28 cellular contexts compared by ENCODE assay signal in genomic region chr17:27284811-27285415, GRCh38. TPM values are rescaled to one million over a fixed set of nuclear protein-coding genes. Genes with fewer than 3 reads are reported as not detected.
DNase-seq lines count a peak whose midpoint lies in the region; ATAC-seq and TF ChIP-seq lines count a peak whose summit lies in the region.
"Had no signal": no experiment of that assay in that cellular context is flagged by ENCODE, and none has a peak within 500 bp of the region (broad histone marks: within the 10 kb centered on the region; RNA-seq: fewer than 3 reads in every experiment).

No MANE protein-coding gene starts in this region.

- no peaks in the 10 kb centered on the region for H3K36me3 Mint-ChIP-seq in activated naive CD4-positive, alpha-beta T cell treated with anti-CD3 and anti-CD28 coated beads for 36 hours (ENCODE audit: low read depth)
- H3K36me3 Mint-ChIP-seq: activated CD4-positive, alpha-beta memory T cell treated with anti-CD3 and anti-CD28 coated beads for 36 hours; activated naive CD4-positive, alpha-beta T cell treated with anti-CD3 and anti-CD28 coated beads, Interleukin-2, amount 50 U/mL, for 24 hours; natural killer cell treated with Interleukin-12 subunit alpha and Interleukin-12 subunit beta and Interleukin-15 and Interleukin-18, amount 100 ng/mL, for 72 hours; type B pancreatic cell had no signal

- no peak overlapping the region for H2AFZ ChIP-seq in SK-N-SH (ENCODE audit: low read depth)

- TF ChIP-seq RAD21 in SK-N-SH (IDR thresholded peaks at IDR 0.05; ENCODE audit: low read length): no peak

- H3K27ac ChIP-seq in right cardiac atrium (ENCODE audit: low read length): peak overlapping the region; percentile 30
- peak overlapping the region; percentile 7 for H3K27ac ChIP-seq in upper lobe of right lung
- H3K27ac ChIP-seq in SK-N-SH (ENCODE audit: low read depth in 2 of 2, low read length in 1 of 2): no peak overlapping the region
- H3K27ac ChIP-seq: breast epithelium, gastroesophageal sphincter had no signal

- H3F3A ChIP-seq in SK-N-SH (replicated peaks; ENCODE audit: insufficient read depth): no peaks in the 10 kb centered on the region

- no peaks in the 10 kb centered on the region for H3K9me2 ChIP-seq in SK-N-SH

- POLR2A ChIA-PET in SK-N-SH (lab: Yijun Ruan, JAX): interaction anchor here (1.6 kb wide), 1 partner anchor 9 kb away, joined by 5 read pairs; the partner anchor contains the start of gene WSB1

- CTCF ChIA-PET in activated naive CD4-positive, alpha-beta T cell treated with anti-CD3 and anti-CD28 coated beads for 36 hours (lab: Charles Lee): no interaction called here
- CTCF ChIA-PET in SK-N-SH (lab: Yijun Ruan, JAX): interaction anchor here (0.6 to 1.4 kb wide), 3 partner anchors 26 to 49 kb away, joined by 3 read pairs; no protein-coding TSS in a partner anchor

- no peak for TF ChIP-seq EP300 in SK-N-SH (IDR thresholded peaks at IDR 0.05; ENCODE audit: borderline replicate concordance in 1 of 2, low read depth in 1 of 2, low read length in 1 of 2)

- H3K79me2 ChIP-seq in SK-N-SH (ENCODE audit: insufficient read depth): no peaks in the 10 kb centered on the region

- intact Hi-C loops in right cardiac atrium (cut with DNase I) (no loop called here), Right ventricle myocardium inferior (cut with DNase I) (no loop called here), upper lobe of right lung (cut with DNase I) (no loop called here)
- intact Hi-C loops in activated naive CD4-positive, alpha-beta T cell treated with anti-CD3 and anti-CD28 coated beads for 36 hours (cut with micrococcal nuclease): no loop called here

- no peaks in the 10 kb centered on the region for H3K36me3 ChIP-seq in upper lobe of right lung
- no peaks in the 10 kb centered on the region for H3K36me3 ChIP-seq in SK-N-SH (replicated peaks in 1 of 2; ENCODE audit: control insufficient read depth in 1 of 2, insufficient read depth in 2 of 2, low read length in 1 of 2)
- H3K36me3 ChIP-seq: breast epithelium, gastroesophageal sphincter had no signal

- H3K27ac Mint-ChIP-seq in activated naive CD4-positive, alpha-beta T cell treated with anti-CD3 and anti-CD28 coated beads for 36 hours: no peak overlapping the region
- H3K27ac Mint-ChIP-seq: activated CD4-positive, alpha-beta memory T cell treated with anti-CD3 and anti-CD28 coated beads for 36 hours; activated naive CD4-positive, alpha-beta T cell treated with anti-CD3 and anti-CD28 coated beads, Interleukin-2, amount 50 U/mL, for 24 hours; HFFc6; immature natural killer cell; natural killer cell treated with Interleukin-12 subunit alpha and Interleukin-12 subunit beta and Interleukin-15 and Interleukin-18, amount 100 ng/mL, for 72 hours; type B pancreatic cell had no signal

- no peaks in the 10 kb centered on the region for H3K9me3 Mint-ChIP-seq in activated naive CD4-positive, alpha-beta T cell treated with anti-CD3 and anti-CD28 coated beads for 36 hours
- H3K9me3 Mint-ChIP-seq: activated CD4-positive, alpha-beta memory T cell treated with anti-CD3 and anti-CD28 coated beads for 36 hours; activated naive CD4-positive, alpha-beta T cell treated with anti-CD3 and anti-CD28 coated beads, Interleukin-2, amount 50 U/mL, for 24 hours; HFFc6; natural killer cell treated with Interleukin-12 subunit alpha and Interleukin-12 subunit beta and Interleukin-15 and Interleukin-18, amount 100 ng/mL, for 72 hours; type B pancreatic cell had no signal

- ATAC-seq in right cardiac atrium (no peak), Right ventricle myocardium inferior (no peak), upper lobe of right lung (no peak), HG03045 (IDR thresholded peaks at IDR 0.05; ENCODE audit: unreplicated experiment) (no peak)
- ATAC-seq: gastroesophageal sphincter; left colon; natural killer cell treated with Interleukin-12 subunit alpha and Interleukin-12 subunit beta and Interleukin-15 and Interleukin-18, amount 100 ng/mL, for 72 hours had no signal

- H3K9me3 ChIP-seq in right cardiac atrium (ENCODE audit: control insufficient read depth, low read length): no peaks in the 10 kb centered on the region
- H3K9me3 ChIP-seq in upper lobe of right lung: no peaks in the 10 kb centered on the region
- H3K9me3 ChIP-seq in SK-N-SH: no peaks in the 10 kb centered on the region
- H3K9me3 ChIP-seq: breast epithelium, gastroesophageal sphincter had no signal

- H4K20me1 ChIP-seq in SK-N-SH (ENCODE audit: insufficient read depth): no peaks in the 10 kb centered on the region

- H3K4me1 Mint-ChIP-seq in activated naive CD4-positive, alpha-beta T cell treated with anti-CD3 and anti-CD28 coated beads for 36 hours (ENCODE audit: low read depth): no peaks in the 10 kb centered on the region
- H3K4me1 Mint-ChIP-seq: activated naive CD4-positive, alpha-beta T cell treated with anti-CD3 and anti-CD28 coated beads, Interleukin-2, amount 50 U/mL, for 24 hours had no signal

- H3K27me3 ChIP-seq in right cardiac atrium (ENCODE audit: control insufficient read depth, insufficient read depth) (no peaks in the 10 kb centered on the region), upper lobe of right lung (no peaks in the 10 kb centered on the region), SK-N-SH (ENCODE audit: insufficient read depth) (no peaks in the 10 kb centered on the region)
- H3K27me3 ChIP-seq: breast epithelium, gastroesophageal sphincter had no signal

- H3K4me1 ChIP-seq in right cardiac atrium (ENCODE audit: control insufficient read depth, insufficient read depth, low read length) (peaks cover 2% of the 10 kb centered on the region), upper lobe of right lung (peaks cover 24% of the 10 kb centered on the region), SK-N-SH (ENCODE audit: control insufficient read depth in 1 of 2, insufficient read depth in 2 of 2, low read depth in 1 of 2, low read length in 1 of 2) (no peaks in the 10 kb centered on the region)
- H3K4me1 ChIP-seq: breast epithelium, gastroesophageal sphincter had no signal

- no peak overlapping the region for H3K4me3 Mint-ChIP-seq in activated naive CD4-positive, alpha-beta T cell treated with anti-CD3 and anti-CD28 coated beads for 36 hours
- H3K4me3 Mint-ChIP-seq: activated CD4-positive, alpha-beta memory T cell treated with anti-CD3 and anti-CD28 coated beads for 36 hours; activated naive CD4-positive, alpha-beta T cell treated with anti-CD3 and anti-CD28 coated beads, Interleukin-2, amount 50 U/mL, for 24 hours; HFFc6; immature natural killer cell; natural killer cell treated with Interleukin-12 subunit alpha and Interleukin-12 subunit beta and Interleukin-15 and Interleukin-18, amount 100 ng/mL, for 72 hours; type B pancreatic cell had no signal

- H3K9ac ChIP-seq in SK-N-SH: no peak overlapping the region

- no peak overlapping the region for H3K4me2 ChIP-seq in SK-N-SH
- H3K4me2 ChIP-seq: smooth muscle cell had no signal

- DNase-seq in right cardiac atrium (no peak), Right ventricle myocardium inferior (ENCODE audit: missing footprints) (no peak), dermis blood vessel endothelial cell (peak; percentile 73), lung microvascular endothelial cell (ENCODE audit: low read depth in 2 of 2) (peak; percentile 54 to 58), upper lobe of right lung (no peak), SK-N-SH (no peak)
- DNase-seq in activated naive CD4-positive, alpha-beta T cell treated with anti-CD3 and anti-CD28 coated beads for 36 hours: no peak
- DNase-seq: activated CD4-positive, alpha-beta memory T cell treated with anti-CD3 and anti-CD28 coated beads for 36 hours; activated CD4-positive, CD25-positive, alpha-beta regulatory T cell treated with anti-CD3 and anti-CD28 coated beads, Interleukin-2, amount 50 U/mL, for 72 hours; activated CD8-positive, alpha-beta memory T cell treated with anti-CD3 and anti-CD28 coated beads, Interleukin-2, amount 50 U/mL, for 4 hours; DMS53; GDM1; HFFc6; hypothalamus; immature natural killer cell; left colon; NCI-H1092 treated with DMSO at 0.1 percent for 48 hours; NCI-H187 treated with DMSO at 0.1 percent for 48 hours; NCI-H345; retina; T-helper 1 cell had no signal

- H3K4me3 ChIP-seq in right cardiac atrium (ENCODE audit: low read length): no peak overlapping the region
- H3K4me3 ChIP-seq in upper lobe of right lung: no peak overlapping the region
- no peak overlapping the region for H3K4me3 ChIP-seq in SK-N-SH (ENCODE audit: low read depth in 2 of 2, low read length in 1 of 2)
- H3K4me3 ChIP-seq: breast epithelium, gastroesophageal sphincter, smooth muscle cell had no signal

- 27% methylated on average over 5 of the region's 5 CpGs for WGBS in right cardiac atrium
- 80% methylated on average over 5 of the region's 5 CpGs for WGBS in SK-N-SH (ENCODE audit: low lambda C conversion rate)

- H3K27me3 Mint-ChIP-seq in activated naive CD4-positive, alpha-beta T cell treated with anti-CD3 and anti-CD28 coated beads for 36 hours (ENCODE audit: low read depth): peaks cover 2% of the 10 kb centered on the region
- H3K27me3 Mint-ChIP-seq: activated naive CD4-positive, alpha-beta T cell treated with anti-CD3 and anti-CD28 coated beads, Interleukin-2, amount 50 U/mL, for 24 hours; natural killer cell treated with Interleukin-12 subunit alpha and Interleukin-12 subunit beta and Interleukin-15 and Interleukin-18, amount 100 ng/mL, for 72 hours; type B pancreatic cell had no signal

- TF ChIP-seq CTCF in upper lobe of right lung (IDR thresholded peaks at IDR 0.05): no peak
- no peak for TF ChIP-seq CTCF in SK-N-SH (IDR thresholded peaks at IDR 0.05)

TF ChIP-seq in SK-N-SH, 30 proteins besides CTCF, POLR2A, EP300 and RAD21 (continues in another document):
- TF ChIP-seq NRF1 (IDR thresholded peaks at IDR 0.05; ENCODE audit: low read depth, low read length) (no peak), TAF1 (IDR thresholded peaks at IDR 0.05; ENCODE audit: borderline replicate concordance, low read depth, low read length) (no peak), CHD2 (IDR thresholded peaks at IDR 0.05; ENCODE audit: low read length, partially characterized antibody) (no peak), SIN3A (IDR thresholded peaks at IDR 0.05; ENCODE audit: borderline replicate concordance, low read depth, low read length) (no peak), POLR2AphosphoS5 (IDR thresholded peaks at IDR 0.05; ENCODE audit: low read depth, low read length) (no peak)

RNA-seq across cellular contexts. Expression of gene WSB1, which starts 9.0 kb away (rescaled TPM):
- 100 to 1,000 TPM in 1 of 4 donors, 10 to 100 TPM in 3; 74.6 to 130 (median 91.7) TPM for total RNA-seq in right cardiac atrium
- 65.6 TPM for polyA plus RNA-seq in right cardiac atrium
- total RNA-seq in Right ventricle myocardium inferior: 48.7 TPM
- total RNA-seq in dermis blood vessel endothelial cell: 783 and 844 TPM in 2 replicates
- 276 and 293 TPM in 2 replicates for total RNA-seq in lung microvascular endothelial cell
- total RNA-seq in upper lobe of right lung: 360 TPM
- 100 to 1,000 TPM; 112 to 118 TPM for total RNA-seq in activated naive CD4-positive, alpha-beta T cell treated with anti-CD3 and anti-CD28 coated beads for 36 hours
- polyA plus RNA-seq in SK-N-SH (2012; rRNA removed): 204 and 261 TPM in 2 replicates
- polyA plus RNA-seq in SK-N-SH (2012; cell fraction: cytosol; rRNA removed): 68.2 and 73.8 TPM in 2 replicates
- 1,761 and 2,017 TPM in 2 replicates for polyA plus RNA-seq in SK-N-SH (2012; cell fraction: nucleus; rRNA removed)

Comparison
In these comparisons a context has a peak if more than half of its experiments do, and no peak if none do; other contexts are left out.
1. DNase-seq: peak in dermis blood vessel endothelial cell (single experiment) and lung microvascular endothelial cell (2 of 2); none in right cardiac atrium (0 of 3), Right ventricle myocardium inferior (single experiment), upper lobe of right lung (single experiment), activated naive CD4-positive, alpha-beta T cell treated with anti-CD3 and anti-CD28 coated beads for 36 hours (single experiment) and SK-N-SH (single experiment).
2. H3K27ac ChIP-seq: peak in right cardiac atrium (single experiment) and upper lobe of right lung (single experiment); none in SK-N-SH (0 of 2).